Comparison of ENCODE assay signal across 8 cellular contexts in genomic region chrX:80807606-80808159, GRCh38. TPM values are rescaled to one million over a fixed set of nuclear protein-coding genes. Genes with fewer than 3 reads are reported as not detected.
DNase-seq lines count a peak whose midpoint lies in the region; ATAC-seq and TF ChIP-seq lines count a peak whose summit lies in the region.

No MANE protein-coding gene starts in this region.

- H3K27me3 Mint-ChIP-seq in nephron (ENCODE audit: low read depth), result peaks cover 8% of the 10 kb centered on the region

- peak overlapping the region in 49 of 59 donors; percentile 17 to 94 (median 84) for H3K27ac ChIP-seq in dorsolateral prefrontal cortex

- H3K9me3 Mint-ChIP-seq in nephron, result no peaks in the 10 kb centered on the region

- H3K36me3 Mint-ChIP-seq in nephron (ENCODE audit: low read depth), result peaks cover 3% of the 10 kb centered on the region

- H3K27me3 ChIP-seq in dorsolateral prefrontal cortex, result peaks cover 0 to 18% (median 0%) of the 10 kb centered on the region in 45 donors

- peak overlapping the region; percentile 85 for H3K4me3 ChIP-seq in GM08714 (ENCODE audit: low read length)
- peak overlapping the region; percentile 22 to 76 (median 63) for H3K4me3 ChIP-seq in dorsolateral prefrontal cortex

- H3K27ac Mint-ChIP-seq in nephron, result peak overlapping the region; percentile 91 to 97 (median 97)

- intact Hi-C loops in dorsolateral prefrontal cortex (cut with DNase I), result loop anchor here in 1 of 2 donors (5.0 kb wide), 1 partner anchor 315 kb away; no protein-coding TSS in a partner anchor
- intact Hi-C loops in posterior vena cava (cut with DNase I), result no loop called here

- H3K4me3 Mint-ChIP-seq in nephron, result peak overlapping the region; percentile 90 to 94 (median 92)

- DNase-seq in NCI-H526 treated with DMSO at 0.1 percent for 48 hours (lab: John Stamatoyannopoulos, UW) (peak; percentile 12), dorsolateral prefrontal cortex (no peak), posterior vena cava (ENCODE audit: low spot score) (no peak), NCI-H345 (lab: John Stamatoyannopoulos, UW) (no peak), HuH-7.5 (ENCODE audit: low spot score) (no peak)

- ATAC-seq in GM19452 (IDR thresholded peaks at IDR 0.05; ENCODE audit: unreplicated experiment), result no peak

- H3K4me1 Mint-ChIP-seq in nephron, result peaks cover 5% of the 10 kb centered on the region

- no peak for TF ChIP-seq CTCF in dorsolateral prefrontal cortex (IDR thresholded peaks at IDR 0.05 in 54 of 56, conservative IDR thresholded peaks at IDR 0.05 in 2 of 56; ENCODE audit: low read depth in 1 of 56, partially characterized antibody in 56 of 56)
- no peak for TF ChIP-seq CTCF in nephron (IDR thresholded peaks at IDR 0.05; ENCODE audit: unreplicated experiment in 3 of 3)

RNA-seq across cellular contexts. Expression of gene BRWD3, which starts 2.0 kb away (rescaled TPM):
- total RNA-seq in dorsolateral prefrontal cortex, result 10 to 100 TPM; 16.2 to 31.6 (median 23.2) TPM
- 10 to 100 TPM; 18.4 to 23.4 TPM for total RNA-seq in posterior vena cava
